In the genomic region with DNA sequence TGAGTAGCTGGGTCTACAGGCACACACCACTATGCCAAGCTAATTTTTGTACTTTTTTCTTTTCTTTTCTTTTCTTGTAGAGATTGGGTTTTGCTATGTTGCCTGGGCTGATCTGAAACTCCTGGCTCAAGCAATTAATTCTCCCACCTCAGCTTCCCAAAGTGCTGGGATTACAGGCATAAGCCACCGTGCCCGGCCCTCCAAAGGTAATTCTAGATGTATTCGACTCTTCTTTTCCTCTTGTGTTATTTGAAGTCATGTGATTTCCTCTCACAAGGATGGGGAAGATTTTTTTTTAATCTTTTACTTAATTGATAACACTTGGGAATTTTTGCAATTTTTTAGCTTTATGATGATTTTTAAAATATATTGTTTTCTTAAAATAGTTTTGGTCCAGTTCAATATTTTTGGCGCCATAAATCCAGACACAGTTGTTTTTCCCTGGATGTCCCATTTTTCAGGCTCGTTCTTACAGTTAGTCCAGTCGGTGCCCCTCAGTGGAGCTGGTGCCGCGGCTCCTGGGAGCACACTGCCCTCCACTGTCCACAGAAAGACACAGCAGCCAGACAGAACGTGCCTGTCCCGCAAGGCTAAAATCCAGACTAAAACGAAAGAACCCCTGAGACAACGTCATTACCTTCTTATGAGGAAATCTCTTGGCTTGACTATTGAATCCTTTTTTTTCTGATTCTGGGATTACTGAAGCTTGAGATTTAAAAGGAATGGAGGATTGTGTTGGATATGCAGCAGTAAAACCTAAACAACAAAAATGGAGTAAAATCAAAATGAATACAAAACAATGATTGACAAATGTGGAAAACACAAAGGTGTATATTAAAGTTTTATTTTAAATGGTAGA, we compare ENCODE assay signal across 7 cellular contexts. TPM values are rescaled to one million over a fixed set of nuclear protein-coding genes. Genes with fewer than 3 reads are reported as not detected.
A peak's percentile ranks its signal among the peaks of the same experiment; 100 is the strongest.
DNase-seq lines count a peak whose midpoint lies in the region; ATAC-seq and TF ChIP-seq lines count a peak whose summit lies in the region.

No MANE protein-coding gene starts in this region.

- H3K9me3 ChIP-seq in Peyer's patch: no peaks in the 10 kb centered on the region
- no peaks in the 10 kb centered on the region for H3K9me3 ChIP-seq in esophagus muscularis mucosa
- no peaks in the 10 kb centered on the region for H3K9me3 ChIP-seq in stomach

- TF ChIP-seq POLR2A in Peyer's patch (IDR thresholded peaks at IDR 0.05): no peak
- TF ChIP-seq POLR2A in esophagus muscularis mucosa (IDR thresholded peaks at IDR 0.05; ENCODE audit: low read depth): no peak
- no peak for TF ChIP-seq POLR2A in stomach (IDR thresholded peaks at IDR 0.05)

- H3K9me3 Mint-ChIP-seq in naive B cell: no peaks in the 10 kb centered on the region

- H3K27me3 ChIP-seq in Peyer's patch (no peaks in the 10 kb centered on the region), esophagus muscularis mucosa (no peaks in the 10 kb centered on the region), stomach (no peaks in the 10 kb centered on the region)

- intact Hi-C loops in esophagus muscularis mucosa (cut with DNase I) (no loop called here), stomach (cut with DNase I; ENCODE audit: low total_unique reads) (no loop called here)

- H3K27ac ChIP-seq in Peyer's patch (peak overlapping the region; percentile 66 to 85 (median 81)), esophagus muscularis mucosa (replicated peaks in 1 of 4) (peak overlapping the region; percentile 78 to 84 (median 82)), stomach (peak overlapping the region in 4 of 5 donors; percentile 67 to 84 (median 84))

- H3K4me3 Mint-ChIP-seq in naive B cell: peak overlapping the region; percentile 31 to 85 (median 75)

- TF ChIP-seq CTCF in GM12875 (IDR thresholded peaks at IDR 0.05; ENCODE audit: borderline replicate concordance, insufficient read depth, low read depth, low read length) (peak; percentile 92), Peyer's patch (IDR thresholded peaks at IDR 0.05) (peak; percentile 81 to 97 (median 92)), esophagus muscularis mucosa (IDR thresholded peaks at IDR 0.05) (peak; percentile 95 to 97 (median 96)), stomach (IDR thresholded peaks at IDR 0.05) (peak in 5 of 7 experiments; percentile 83 to 96 (median 90))

- peak; percentile 47 for DNase-seq in HuH-7.5 (ENCODE audit: low spot score)
- DNase-seq in Peyer's patch: peak; percentile 72 to 88 (median 73)
- peak; percentile 49 for DNase-seq in activated T-helper 1 cell treated with Interleukin-2 at 50 U/mL for 16 hours (ENCODE audit: low read depth)
- DNase-seq in esophagus muscularis mucosa (ENCODE audit: extremely low spot score): peak; percentile 92
- peak; percentile 68 for DNase-seq in naive B cell
- peak; percentile 77 for DNase-seq in stomach

- H3K36me3 ChIP-seq in Peyer's patch (no peaks in the 10 kb centered on the region), esophagus muscularis mucosa (peaks cover 0 to 23% (median 0%) of the 10 kb centered on the region in 4 donors), stomach (peaks cover 0 to 7% (median 0%) of the 10 kb centered on the region in 4 donors)

- H3K36me3 Mint-ChIP-seq in naive B cell: peaks cover 0 to 5% of the 10 kb centered on the region in 2 donors

- H3K4me1 ChIP-seq in Peyer's patch (peaks cover 0 to 18% (median 7%) of the 10 kb centered on the region in 4 donors), esophagus muscularis mucosa (peaks cover 0 to 17% (median 15%) of the 10 kb centered on the region in 4 donors), stomach (peaks cover 0 to 43% (median 26%) of the 10 kb centered on the region in 4 donors)

- ATAC-seq in naive B cell (ENCODE audit: low read depth in 2 of 2): peak; percentile 66 to 72

- peaks cover 26 to 38% (median 30%) of the 10 kb centered on the region in 3 donors for H3K4me1 Mint-ChIP-seq in naive B cell

- 12% methylated on average over 12 of the region's 12 CpGs for WGBS in esophagus muscularis mucosa
- 12 to 18% (median 16%) methylated on average over 12 of the region's 12 CpGs for WGBS in stomach, 5 donors

- no peaks in the 10 kb centered on the region for H3K27me3 Mint-ChIP-seq in naive B cell

- no peak for TF ChIP-seq EP300 in esophagus muscularis mucosa (IDR thresholded peaks at IDR 0.05)
- no peak for TF ChIP-seq EP300 in stomach (IDR thresholded peaks at IDR 0.05)

- peak overlapping the region; percentile 91 to 100 (median 96) for H3K27ac Mint-ChIP-seq in naive B cell

- H3K4me3 ChIP-seq in GM12875 (ENCODE audit: low read depth, low read length) (no peak overlapping the region), Peyer's patch (peak overlapping the region in 2 of 4 donors; percentile 11 to 14), esophagus muscularis mucosa (peak overlapping the region; percentile 12 to 34 (median 24)), stomach (peak overlapping the region in 1 of 4 donors; percentile 3)

RNA-seq across cellular contexts. Expression of a gene that starts 22.4 kb away (rescaled TPM):
- total RNA-seq in Peyer's patch (10 to 100 TPM in 3 of 4 donors, 1 to 10 TPM in 1; 3.3 to 16.5 (median 15.1) TPM), esophagus muscularis mucosa (1 to 10 TPM; 2.2 to 5.6 (median 4.1) TPM), stomach (10 to 100 TPM in 1 of 5 donors, 1 to 10 TPM in 2, under 1 TPM in 1, not detected in 1; 0.45 to 51.0 (median 6.6) TPM)
- polyA plus RNA-seq in naive B cell (ENCODE audit: low read depth in 6 of 6) (1 to 10 TPM; 3.1 to 8.7 (median 3.9) TPM), stomach (1 to 10 TPM; 3.2 to 5.2 (median 3.7) TPM)

RNA-seq across cellular contexts. Expression of a gene that starts 24.4 kb away (rescaled TPM):
- total RNA-seq in Peyer's patch: 10 to 100 TPM; 38.0 to 74.3 (median 57.3) TPM
- 10 to 100 TPM; 18.3 to 31.1 (median 26.6) TPM for total RNA-seq in esophagus muscularis mucosa
- polyA plus RNA-seq in naive B cell (ENCODE audit: low read depth in 6 of 6): 10 to 100 TPM; 18.3 to 39.8 (median 26.4) TPM
- total RNA-seq in stomach: 100 to 1,000 TPM in 1 of 5 donors, 10 to 100 TPM in 3, 1 to 10 TPM in 1; 3.5 to 122 (median 33.0) TPM
- 1 to 10 TPM; 3.2 to 7.5 (median 7.1) TPM for polyA plus RNA-seq in stomach
